1 cellular context compared by ENCODE assay signal in genomic region chrX:64394059-64394873, GRCh38.
TF ChIP-seq lines count a peak whose summit lies in the region.

No MANE protein-coding gene starts in this region.

TF ChIP-seq in GM23338, 12 proteins besides CTCF, POLR2A, EP300 and RAD21 (continued from another document):
- TF ChIP-seq ZNF462 (CRISPR knock-in tag; IDR thresholded peaks at IDR 0.05) (no peak), POLR2AphosphoS5 (IDR thresholded peaks at IDR 0.05; ENCODE audit: low read depth) (no peak), ZNF114 (CRISPR knock-in tag; IDR thresholded peaks at IDR 0.05) (no peak), REST (IDR thresholded peaks at IDR 0.05; ENCODE audit: unreplicated experiment) (no peak), JUNB (IDR thresholded peaks at IDR 0.05; ENCODE audit: unreplicated experiment) (no peak), NANOG (IDR thresholded peaks at IDR 0.05; ENCODE audit: borderline replicate concordance) (no peak), ZNF331 (CRISPR knock-in tag; IDR thresholded peaks at IDR 0.05; ENCODE audit: low read depth) (no peak)
TF ChIP-seq in GM23338: peak in this region for 0.
